ENCODE assay signal across 18 cellular contexts in the genomic region with DNA sequence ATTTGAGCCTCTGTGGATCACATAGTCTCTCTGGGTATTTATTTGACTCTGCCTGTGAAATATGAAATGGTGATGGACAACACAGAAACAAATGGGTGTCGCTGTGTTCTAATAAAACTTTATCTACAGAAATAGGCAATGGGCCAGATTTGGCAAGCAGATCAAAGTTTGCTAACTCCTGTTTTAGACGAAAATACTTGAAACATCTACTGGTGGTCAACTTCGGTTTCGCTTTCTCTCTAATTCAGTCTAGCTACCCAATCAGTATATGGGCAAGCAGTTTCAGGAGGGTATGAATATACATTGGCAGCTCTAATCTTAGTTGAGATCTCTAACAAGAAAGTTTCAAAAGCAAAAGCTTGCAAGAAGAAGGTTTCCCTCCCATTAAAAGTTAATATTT.
DNase-seq lines count a peak whose midpoint lies in the region; ATAC-seq and TF ChIP-seq lines count a peak whose summit lies in the region.
"Had no signal": no experiment of that assay in that cellular context is flagged by ENCODE, and none has a peak within 500 bp of the region (broad histone marks: within the 10 kb centered on the region; RNA-seq: fewer than 3 reads in every experiment).

No MANE protein-coding gene starts in this region.

- no peak for TF ChIP-seq CTCF in KMS-11 (conservative IDR thresholded peaks at IDR 0.05; ENCODE audit: low read depth, low read length)
- TF ChIP-seq CTCF in GM13976 (IDR thresholded peaks at IDR 0.05; ENCODE audit: borderline replicate concordance, control extremely low read depth, extremely low read depth, insufficient read depth, missing control alignments), result no peak

- H4K20me1 ChIP-seq in KMS-11 (ENCODE audit: insufficient read depth), result no peaks in the 10 kb centered on the region

- H3K4me3 ChIP-seq in KMS-11 (IDR thresholded peaks at IDR 0.05; ENCODE audit: insufficient read depth, low read depth, low read length), result no peak overlapping the region
- H3K4me3 ChIP-seq: dorsolateral prefrontal cortex, esophagus muscularis mucosa had no signal

- peaks cover 55% of the 10 kb centered on the region for H3K4me1 ChIP-seq in KMS-11 (ENCODE audit: low read depth, poor library complexity, severe bottlenecking)
- H3K4me1 ChIP-seq: esophagus muscularis mucosa had no signal

- peak overlapping the region; percentile 68 for H3K4me2 ChIP-seq in KMS-11

- no peaks in the 10 kb centered on the region for H3K27me3 ChIP-seq in KMS-11 (ENCODE audit: insufficient read depth, low read depth)

- ATAC-seq in GM18858 (IDR thresholded peaks at IDR 0.05; ENCODE audit: unreplicated experiment), result peak; percentile 79
- ATAC-seq in GM19467 (IDR thresholded peaks at IDR 0.05; ENCODE audit: unreplicated experiment), result peak; percentile 84
- ATAC-seq in HG02973 (IDR thresholded peaks at IDR 0.05; ENCODE audit: unreplicated experiment), result peak; percentile 60
- no peak for ATAC-seq in HG02870 (IDR thresholded peaks at IDR 0.05; ENCODE audit: unreplicated experiment)
- ATAC-seq: activated CD4-positive, alpha-beta T cell treated with anti-CD3 and anti-CD28 coated beads for 36 hours; activated naive CD4-positive, alpha-beta T cell treated with anti-CD3 and anti-CD28 coated beads, Interleukin-2, amount 50 U/mL, for 72 hours; natural killer cell treated with Interleukin-12 subunit alpha and Interleukin-12 subunit beta and Interleukin-15 and Interleukin-18, amount 100 ng/mL, for 72 hours had no signal

- H3K9ac ChIP-seq in KMS-11, result no peak overlapping the region

- H3K36me3 ChIP-seq in KMS-11 (ENCODE audit: insufficient read depth), result no peaks in the 10 kb centered on the region
- H3K36me3 ChIP-seq: esophagus muscularis mucosa had no signal

- in situ Hi-C loops in GM13976 (cut with MboI; ENCODE audit: low sequenced_read_pairs, unreplicated experiment), result no loop called here

- DNase-seq in HK-2 (ENCODE audit: unreplicated experiment) (no peak), GM13976 (ENCODE audit: low spot score) (no peak)
- no peak for DNase-seq in activated CD8-positive, alpha-beta memory T cell treated with anti-CD3 and anti-CD28 coated beads, Interleukin-2, amount 50 U/mL, for 48 hours
- DNase-seq: activated CD4-positive, alpha-beta T cell treated with anti-CD3 and anti-CD28 coated beads for 36 hours; dorsolateral prefrontal cortex; KG1; NCI-H1436; NCI-H2227 treated with DMSO at 0.1 percent for 48 hours; SIG-M5 had no signal

- H3K27ac ChIP-seq in KMS-11, result no peak overlapping the region
- H3K27ac ChIP-seq: dorsolateral prefrontal cortex, esophagus muscularis mucosa, HL-60 had no signal

- no peaks in the 10 kb centered on the region for H3K79me2 ChIP-seq in KMS-11 (ENCODE audit: insufficient read depth, low read depth)

- no peak overlapping the region for H2AFZ ChIP-seq in KMS-11 (ENCODE audit: low read depth)
